ENCODE assay signal across 8 cellular contexts in the genomic region with DNA sequence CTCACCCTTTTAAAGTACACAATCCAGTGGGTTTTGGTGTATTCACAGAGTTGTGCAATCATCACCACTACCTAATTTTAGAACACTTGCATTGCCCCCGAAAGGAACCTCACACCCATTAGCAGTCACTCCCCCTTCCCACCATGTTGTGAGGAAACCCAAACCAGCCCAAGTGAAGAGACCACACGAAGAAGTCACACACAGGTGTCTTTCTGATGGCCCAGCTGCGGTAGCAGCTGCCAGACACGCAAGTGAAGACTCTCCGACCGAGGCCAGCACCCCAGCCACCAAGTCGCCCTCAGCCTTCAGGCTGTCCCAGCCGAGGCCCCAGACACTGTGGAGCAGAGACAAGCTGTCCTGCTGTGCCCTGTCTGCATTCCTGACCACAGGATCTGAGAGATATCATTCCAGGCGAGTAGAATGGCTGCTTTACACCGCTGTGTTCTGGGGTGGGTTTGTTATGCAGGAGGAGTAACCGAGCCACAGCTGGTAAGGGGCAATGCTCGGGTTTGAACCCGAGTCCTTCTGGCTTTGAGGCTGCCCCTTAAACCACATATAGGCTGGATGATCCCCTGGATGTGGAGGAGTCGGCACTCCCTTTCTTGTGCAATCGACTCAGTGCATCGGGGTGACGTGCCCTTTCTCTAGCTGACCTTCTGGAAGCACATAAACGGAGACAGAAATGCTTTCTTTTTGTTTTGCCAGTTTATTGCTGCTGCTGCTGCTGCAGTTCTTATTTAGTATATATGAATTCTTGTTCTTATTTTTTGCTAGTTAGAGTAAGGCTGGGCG. TPM values are rescaled to one million over a fixed set of nuclear protein-coding genes. Genes with fewer than 3 reads are reported as not detected.
A peak's percentile ranks its signal among the peaks of the same experiment; 100 is the strongest.
DNase-seq lines count a peak whose midpoint lies in the region; ATAC-seq and TF ChIP-seq lines count a peak whose summit lies in the region.

No MANE protein-coding gene starts in this region.

- H3K27me3 ChIP-seq in Caco-2 (replicated peaks; ENCODE audit: control insufficient read depth, insufficient read depth, low read length) = no peaks in the 10 kb centered on the region

- intact Hi-C loops in Caco-2 (cut with micrococcal nuclease; ENCODE audit: unreplicated experiment) (no loop called here), left colon (cut with DNase I, micrococcal nuclease) (no loop called here)

- ATAC-seq in GM19395 (IDR thresholded peaks at IDR 0.05; ENCODE audit: unreplicated experiment) (peak; percentile 83), HG03378 (IDR thresholded peaks at IDR 0.05; ENCODE audit: unreplicated experiment) (peak; percentile 71), left colon (peak; percentile 47)

- peak; percentile 80 to 89 for DNase-seq in Caco-2
- DNase-seq in activated CD8-positive, alpha-beta memory T cell treated with anti-CD3 and anti-CD28 coated beads, Interleukin-2, amount 50 U/mL, for 48 hours = peak; percentile 75
- peak in 1 of 2 donors; percentile 72 for DNase-seq in left colon
- no peak for DNase-seq in type B pancreatic cell (ENCODE audit: extremely low spot score, unreplicated experiment)
- no peak for DNase-seq in NCI-H2171 (lab: John Stamatoyannopoulos, UW)
- no peak for DNase-seq in activated CD4-positive, CD25-positive, alpha-beta regulatory T cell (lab: John Stamatoyannopoulos, UW)

- peaks cover 16% of the 10 kb centered on the region for H3K36me3 Mint-ChIP-seq in Caco-2 (ENCODE audit: insufficient read depth, unreplicated experiment)
- H3K36me3 Mint-ChIP-seq in type B pancreatic cell = no peaks in the 10 kb centered on the region

- H3K4me1 Mint-ChIP-seq in Caco-2 (ENCODE audit: low read depth, unreplicated experiment) = peaks cover 75% of the 10 kb centered on the region
- peaks cover 31% of the 10 kb centered on the region for H3K4me1 Mint-ChIP-seq in type B pancreatic cell (ENCODE audit: unreplicated experiment)

- H3K9me3 Mint-ChIP-seq in Caco-2 (ENCODE audit: unreplicated experiment) (peaks cover 9% of the 10 kb centered on the region), type B pancreatic cell (peaks cover 4% of the 10 kb centered on the region)

- H3K4me1 ChIP-seq in Caco-2 = peaks cover 75% of the 10 kb centered on the region

- H3K27me3 Mint-ChIP-seq in Caco-2 (ENCODE audit: insufficient read depth, unreplicated experiment) = no peaks in the 10 kb centered on the region
- peaks cover 11% of the 10 kb centered on the region for H3K27me3 Mint-ChIP-seq in type B pancreatic cell

- H3K4me3 Mint-ChIP-seq in Caco-2 (ENCODE audit: unreplicated experiment) (peak overlapping the region; percentile 62), type B pancreatic cell (peak overlapping the region; percentile 3)

- POLR2A ChIA-PET in Caco-2 (lab: Charles Lee) = no interaction called here

- BruUV-seq in Caco-2 (replicated peaks; lab: Mats Ljungman, UMichigan) = TSS peak; percentile 86

- no peaks in the 10 kb centered on the region for H3K36me3 ChIP-seq in Caco-2 (ENCODE audit: control insufficient read depth, insufficient read depth, low read length)

- CTCF ChIA-PET in Caco-2 (lab: Charles Lee) = interaction anchor here (0.6 to 2.7 kb wide), 5 partner anchors 38 to 535 kb away, joined by 3 to 9 read pairs (median 4); a partner anchor contains a TSS

- H3K27ac Mint-ChIP-seq in Caco-2 (ENCODE audit: unreplicated experiment) (peak overlapping the region; percentile 85), type B pancreatic cell (peak overlapping the region; percentile 19)

- no peak overlapping the region for H3K4me3 ChIP-seq in Caco-2 (ENCODE audit: low read depth, low read length)

- H3K9me3 ChIP-seq in Caco-2 = no peaks in the 10 kb centered on the region

- TF ChIP-seq CTCF in Caco-2 (IDR thresholded peaks at IDR 0.05; ENCODE audit: insufficient read depth in 1 of 2, low read depth in 1 of 2, low read length in 1 of 2, severe bottlenecking in 1 of 2, unreplicated experiment in 1 of 2) (no peak), type B pancreatic cell (conservative IDR thresholded peaks at IDR 0.05) (no peak)

RNA-seq across cellular contexts. Expression of a gene that starts 59.0 kb away (rescaled TPM):
- total RNA-seq in Caco-2 (2022) (65.0 and 65.2 TPM in 2 replicates), left colon (10 to 100 TPM; 31.3 to 33.9 TPM), type B pancreatic cell (ENCODE audit: low replicate concordance) (26.6 and 27.6 TPM in 2 replicates)

Comparison
In these comparisons a context has a peak if more than half of its experiments do, and no peak if none do; other contexts are left out.
1. DNase-seq: peak in Caco-2 (2 of 2) and activated CD8-positive, alpha-beta memory T cell treated with anti-CD3 and anti-CD28 coated beads, Interleukin-2, amount 50 U/mL, for 48 hours (single experiment); none in type B pancreatic cell (single experiment), NCI-H2171 (single experiment) and activated CD4-positive, CD25-positive, alpha-beta regulatory T cell (0 of 4).
2. Peak in every context shown above with its lines, with median percentiles within 50 percentile points of each other: ATAC-seq.